In the genomic region with DNA sequence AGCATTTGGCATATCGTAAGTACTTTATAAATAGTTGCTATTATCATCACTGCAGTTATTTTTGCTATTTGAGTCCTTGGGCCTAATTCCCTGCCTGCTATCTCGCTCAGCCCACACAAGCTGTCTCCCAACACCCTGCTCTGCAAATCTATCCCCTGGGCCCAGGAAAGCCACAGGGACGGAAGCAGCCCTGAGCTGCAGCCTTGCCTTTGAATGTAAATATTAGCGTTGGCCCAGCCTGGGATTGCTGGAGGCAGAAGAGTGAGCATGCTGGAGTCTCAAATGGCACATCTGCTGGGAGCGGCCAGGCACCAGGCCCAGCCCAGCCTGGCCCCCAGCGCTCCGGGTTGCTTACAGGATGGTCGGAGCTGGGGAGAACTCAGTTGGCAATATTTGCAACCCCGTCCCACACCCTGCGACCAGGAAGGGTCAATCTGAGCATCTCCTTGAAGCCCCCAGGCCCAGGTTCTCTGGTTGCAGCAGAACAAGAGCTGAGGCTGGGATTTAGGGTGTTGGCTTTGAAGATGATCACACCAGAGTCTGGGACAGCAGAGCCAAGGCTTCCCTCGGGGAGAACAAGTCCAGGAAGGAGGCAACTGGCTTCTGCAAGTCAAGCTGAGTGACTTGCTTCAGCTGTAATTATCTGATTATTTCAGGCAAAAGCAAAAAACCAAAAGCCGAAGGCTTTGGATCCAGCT, we compare ENCODE assay signal across 14 cellular contexts.
A peak's percentile ranks its signal among the peaks of the same experiment; 100 is the strongest.
DNase-seq lines count a peak whose midpoint lies in the region; ATAC-seq and TF ChIP-seq lines count a peak whose summit lies in the region.
"Had no signal": no experiment of that assay in that cellular context is flagged by ENCODE, and none has a peak within 500 bp of the region (broad histone marks: within the 10 kb centered on the region; RNA-seq: fewer than 3 reads in every experiment).

No MANE protein-coding gene starts in this region.

- no peaks in the 10 kb centered on the region for H3K36me3 Mint-ChIP-seq in osteocyte (ENCODE audit: unreplicated experiment)
- H3K36me3 Mint-ChIP-seq in activated CD8-positive, alpha-beta T cell treated with anti-CD3 and anti-CD28 coated beads for 36 hours (ENCODE audit: low read depth), result no peaks in the 10 kb centered on the region
- no peaks in the 10 kb centered on the region for H3K36me3 Mint-ChIP-seq in activated naive CD8-positive, alpha-beta T cell treated with anti-CD3 and anti-CD28 coated beads for 36 hours
- H3K36me3 Mint-ChIP-seq: activated CD8-positive, alpha-beta memory T cell treated with anti-CD3 and anti-CD28 coated beads, Interleukin-2, amount 10 ng/mL, durations not matched to agents 7 days and 5 days; activated naive CD4-positive, alpha-beta T cell treated with anti-CD3 and anti-CD28 coated beads, Interleukin-2, amount 10 ng/mL, durations not matched to agents 7 days and 5 days had no signal

- peaks cover 3% of the 10 kb centered on the region for H3K27me3 Mint-ChIP-seq in osteocyte (ENCODE audit: unreplicated experiment)
- no peaks in the 10 kb centered on the region for H3K27me3 Mint-ChIP-seq in activated CD8-positive, alpha-beta T cell treated with anti-CD3 and anti-CD28 coated beads for 36 hours
- no peaks in the 10 kb centered on the region for H3K27me3 Mint-ChIP-seq in activated naive CD8-positive, alpha-beta T cell treated with anti-CD3 and anti-CD28 coated beads for 36 hours
- H3K27me3 Mint-ChIP-seq: activated CD8-positive, alpha-beta memory T cell treated with anti-CD3 and anti-CD28 coated beads, Interleukin-2, amount 10 ng/mL, durations not matched to agents 7 days and 5 days; activated naive CD4-positive, alpha-beta T cell treated with anti-CD3 and anti-CD28 coated beads, Interleukin-2, amount 10 ng/mL, durations not matched to agents 7 days and 5 days; stimulated activated naive CD8-positive, alpha-beta T cell treated with anti-CD3 and anti-CD28 coated beads, Interleukin-15, Interleukin-2, amounts not matched to agents 100 ng/mL and 50 ng/mL, for 24 hours had no signal

- CTCF ChIA-PET in activated CD8-positive, alpha-beta T cell treated with anti-CD3 and anti-CD28 coated beads for 36 hours (lab: Charles Lee), result interaction anchor here (1.5 kb wide), 1 partner anchor 348 kb away, joined by 3 read pairs; no protein-coding TSS in a partner anchor

- peak overlapping the region; percentile 79 for H3K27ac Mint-ChIP-seq in osteocyte (ENCODE audit: unreplicated experiment)
- H3K27ac Mint-ChIP-seq in activated CD8-positive, alpha-beta T cell treated with anti-CD3 and anti-CD28 coated beads for 36 hours, result no peak overlapping the region
- no peak overlapping the region for H3K27ac Mint-ChIP-seq in activated naive CD8-positive, alpha-beta T cell treated with anti-CD3 and anti-CD28 coated beads for 36 hours
- H3K27ac Mint-ChIP-seq: activated CD8-positive, alpha-beta memory T cell treated with anti-CD3 and anti-CD28 coated beads, Interleukin-2, amount 10 ng/mL, durations not matched to agents 7 days and 5 days; activated naive CD4-positive, alpha-beta T cell treated with anti-CD3 and anti-CD28 coated beads, Interleukin-2, amount 10 ng/mL, durations not matched to agents 7 days and 5 days; stimulated activated naive CD8-positive, alpha-beta T cell treated with anti-CD3 and anti-CD28 coated beads, Interleukin-15, Interleukin-2, amounts not matched to agents 100 ng/mL and 50 ng/mL, for 24 hours had no signal

- DNase-seq in ELF-1 (ENCODE audit: low read depth, low spot score) (peak; percentile 70), SHP77 treated with DMSO at 0.1 percent for 48 hours (lab: John Stamatoyannopoulos, UW) (peak; percentile 47), left cardiac atrium (no peak), osteocyte (ENCODE audit: extremely low spot score, unreplicated experiment) (peak; percentile 87), iPS-NIHi11 (ENCODE audit: low spot score) (no peak)
- DNase-seq in activated CD8-positive, alpha-beta T cell treated with anti-CD3 and anti-CD28 coated beads for 36 hours, result no peak
- DNase-seq in activated naive CD4-positive, alpha-beta T cell (lab: John Stamatoyannopoulos, UW), result no peak
- no peak for DNase-seq in activated naive CD8-positive, alpha-beta T cell treated with anti-CD3 and anti-CD28 coated beads for 36 hours
- DNase-seq: activated CD8-positive, alpha-beta memory T cell treated with anti-CD3 and anti-CD28 coated beads, Interleukin-2, amount 10 ng/mL, durations not matched to agents 7 days and 5 days; activated naive CD4-positive, alpha-beta T cell treated with anti-CD3 and anti-CD28 coated beads, Interleukin-2, amount 10 ng/mL, durations not matched to agents 7 days and 5 days; GF-D8; NCI-H524; retina had no signal

- TF ChIP-seq CTCF in osteocyte (IDR thresholded peaks at IDR 0.05), result no peak
- TF ChIP-seq CTCF in activated CD8-positive, alpha-beta T cell treated with anti-CD3 and anti-CD28 coated beads for 36 hours (IDR thresholded peaks at IDR 0.05), result no peak

- H3K4me1 Mint-ChIP-seq in osteocyte (ENCODE audit: unreplicated experiment), result peaks cover 47% of the 10 kb centered on the region
- H3K4me1 Mint-ChIP-seq in activated CD8-positive, alpha-beta T cell treated with anti-CD3 and anti-CD28 coated beads for 36 hours (ENCODE audit: low read depth), result no peaks in the 10 kb centered on the region
- H3K4me1 Mint-ChIP-seq in activated naive CD8-positive, alpha-beta T cell treated with anti-CD3 and anti-CD28 coated beads for 36 hours, result no peaks in the 10 kb centered on the region
- H3K4me1 Mint-ChIP-seq: activated CD8-positive, alpha-beta memory T cell treated with anti-CD3 and anti-CD28 coated beads, Interleukin-2, amount 10 ng/mL, durations not matched to agents 7 days and 5 days; activated naive CD4-positive, alpha-beta T cell treated with anti-CD3 and anti-CD28 coated beads, Interleukin-2, amount 10 ng/mL, durations not matched to agents 7 days and 5 days had no signal

- peak; percentile 78 for ATAC-seq in left cardiac atrium
- no peak for ATAC-seq in activated CD8-positive, alpha-beta T cell treated with anti-CD3 and anti-CD28 coated beads for 36 hours
- ATAC-seq: activated CD8-positive, alpha-beta memory T cell treated with anti-CD3 and anti-CD28 coated beads, Interleukin-2, amount 10 ng/mL, durations not matched to agents 7 days and 5 days had no signal

- H3K4me3 Mint-ChIP-seq in osteocyte (ENCODE audit: unreplicated experiment), result no peak overlapping the region
- no peak overlapping the region for H3K4me3 Mint-ChIP-seq in activated CD8-positive, alpha-beta T cell treated with anti-CD3 and anti-CD28 coated beads for 36 hours
- no peak overlapping the region for H3K4me3 Mint-ChIP-seq in activated naive CD8-positive, alpha-beta T cell treated with anti-CD3 and anti-CD28 coated beads for 36 hours
- H3K4me3 Mint-ChIP-seq: activated CD8-positive, alpha-beta memory T cell treated with anti-CD3 and anti-CD28 coated beads, Interleukin-2, amount 10 ng/mL, durations not matched to agents 7 days and 5 days; activated naive CD4-positive, alpha-beta T cell treated with anti-CD3 and anti-CD28 coated beads, Interleukin-2, amount 10 ng/mL, durations not matched to agents 7 days and 5 days; stimulated activated naive CD8-positive, alpha-beta T cell treated with anti-CD3 and anti-CD28 coated beads, Interleukin-15, Interleukin-2, amounts not matched to agents 100 ng/mL and 50 ng/mL, for 24 hours had no signal

- no peaks in the 10 kb centered on the region for H3K9me3 Mint-ChIP-seq in osteocyte (ENCODE audit: unreplicated experiment)
- no peaks in the 10 kb centered on the region for H3K9me3 Mint-ChIP-seq in activated CD8-positive, alpha-beta T cell treated with anti-CD3 and anti-CD28 coated beads for 36 hours
- H3K9me3 Mint-ChIP-seq in activated naive CD8-positive, alpha-beta T cell treated with anti-CD3 and anti-CD28 coated beads for 36 hours, result no peaks in the 10 kb centered on the region
- H3K9me3 Mint-ChIP-seq: activated naive CD4-positive, alpha-beta T cell treated with anti-CD3 and anti-CD28 coated beads, Interleukin-2, amount 10 ng/mL, durations not matched to agents 7 days and 5 days; stimulated activated naive CD8-positive, alpha-beta T cell treated with anti-CD3 and anti-CD28 coated beads, Interleukin-15, Interleukin-2, amounts not matched to agents 100 ng/mL and 50 ng/mL, for 24 hours had no signal

- POLR2A ChIA-PET in activated CD8-positive, alpha-beta T cell treated with anti-CD3 and anti-CD28 coated beads for 36 hours (lab: Charles Lee), result interaction anchor here (0.7 kb wide), 1 partner anchor 19 kb away, joined by 3 read pairs; no protein-coding TSS in a partner anchor

- intact Hi-C loops in left cardiac atrium (cut with DNase I), result no loop called here
- intact Hi-C loops in activated CD8-positive, alpha-beta T cell treated with anti-CD3 and anti-CD28 coated beads for 36 hours (cut with micrococcal nuclease), result no loop called here

Comparison
In these comparisons a context has a peak if more than half of its experiments do, and no peak if none do; other contexts are left out.
1. DNase-seq: peak in ELF-1 (single experiment), SHP77 treated with DMSO at 0.1 percent for 48 hours (single experiment) and osteocyte (single experiment); none in left cardiac atrium (single experiment), activated CD8-positive, alpha-beta T cell treated with anti-CD3 and anti-CD28 coated beads for 36 hours (single experiment), activated naive CD4-positive, alpha-beta T cell (0 of 4), activated naive CD8-positive, alpha-beta T cell treated with anti-CD3 and anti-CD28 coated beads for 36 hours (single experiment) and iPS-NIHi11 (single experiment).